Comparison of ENCODE assay signal across 20 cellular contexts in the genomic region with DNA sequence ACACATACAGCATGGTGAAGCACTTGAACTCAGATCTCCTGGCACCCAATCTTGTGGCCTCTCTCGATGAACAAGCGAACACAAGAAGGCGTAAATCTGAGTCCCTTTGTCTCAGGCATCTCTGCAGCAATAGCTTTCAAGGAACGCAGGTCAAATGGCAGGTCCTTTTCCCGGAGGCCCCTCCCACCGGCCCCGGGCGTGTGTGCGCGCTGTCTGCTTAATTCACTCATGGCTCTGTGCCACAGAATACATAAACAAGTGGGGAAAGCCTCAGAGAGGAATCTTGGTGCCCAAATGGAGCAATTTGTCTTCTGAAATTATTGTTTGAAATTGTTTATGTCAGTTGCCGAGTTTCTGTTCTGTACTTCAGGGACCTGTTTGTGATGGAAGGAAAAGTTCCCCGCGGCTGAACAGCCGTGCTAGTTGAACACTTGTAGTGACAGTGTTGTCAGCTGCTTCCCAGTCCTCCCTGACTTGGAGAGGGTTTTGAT. TPM values are rescaled to one million over a fixed set of nuclear protein-coding genes. Genes with fewer than 3 reads are reported as not detected.
A peak's percentile ranks its signal among the peaks of the same experiment; 100 is the strongest.
DNase-seq lines count a peak whose midpoint lies in the region; ATAC-seq and TF ChIP-seq lines count a peak whose summit lies in the region.
"Had no signal": no experiment of that assay in that cellular context is flagged by ENCODE, and none has a peak within 500 bp of the region (broad histone marks: within the 10 kb centered on the region; RNA-seq: fewer than 3 reads in every experiment).

No MANE protein-coding gene starts in this region.

- H3K4me3 Mint-ChIP-seq in osteocyte (ENCODE audit: unreplicated experiment), result no peak overlapping the region
- no peak overlapping the region for H3K4me3 Mint-ChIP-seq in naive thymus-derived CD8-positive, alpha-beta T cell
- no peak overlapping the region for H3K4me3 Mint-ChIP-seq in stimulated activated memory B cell treated with anti-CD40 and anti-IgM and Interleukin-4, amounts not matched to agents 10 μg/mL and 1 μg/mL and 100 μg/mL, for 72 hours
- H3K4me3 Mint-ChIP-seq: activated CD8-positive, alpha-beta T cell treated with anti-CD3 and anti-CD28 coated beads for 36 hours; activated naive CD4-positive, alpha-beta T cell treated with anti-CD3 and anti-CD28 coated beads for 36 hours; CD4-positive, alpha-beta memory T cell; IgD-negative memory B cell had no signal

- H3K4me3 ChIP-seq in AG04450 (ENCODE audit: low read depth, low read length), result peak overlapping the region; percentile 36
- peak overlapping the region in 1 of 4 donors; percentile 25 for H3K4me3 ChIP-seq in esophagus squamous epithelium
- no peak overlapping the region for H3K4me3 ChIP-seq in mucosa of descending colon

- DNase-seq in AG04450 (ENCODE audit: low read depth, low spot score), result no peak
- DNase-seq in HEK293T (ENCODE audit: extremely low spot score), result peak; percentile 22
- DNase-seq in esophagus squamous epithelium (lab: John Stamatoyannopoulos, UW), result no peak
- DNase-seq in mucosa of descending colon, result peak in 2 of 3 donors; percentile 27 to 46
- no peak for DNase-seq in osteocyte (ENCODE audit: extremely low spot score, unreplicated experiment)
- DNase-seq in naive thymus-derived CD8-positive, alpha-beta T cell, result no peak
- DNase-seq in activated naive CD4-positive, alpha-beta T cell (lab: John Stamatoyannopoulos, UW), result no peak
- DNase-seq: activated CD8-positive, alpha-beta T cell treated with anti-CD3 and anti-CD28 coated beads for 36 hours; activated naive CD4-positive, alpha-beta T cell treated with anti-CD3 and anti-CD28 coated beads for 36 hours; aorta; CD4-positive, alpha-beta memory T cell; effector CD4-positive, alpha-beta T cell; erythroblast; NCI-H2227 treated with DMSO at 0.1 percent for 48 hours; NK-92 treated with Interleukin-12 subunit alpha and Interleukin-12 subunit beta, amount 100 ng/mL, for 24 hours; stimulated activated CD4-positive, alpha-beta T cell treated with anti-CD3 and anti-CD28 coated beads, Interleukin-15, amount 100 ng/mL, for 24 hours had no signal

- H3K9me3 ChIP-seq in AG04450 (ENCODE audit: control insufficient read depth, insufficient read depth, low read length) (no peaks in the 10 kb centered on the region), esophagus squamous epithelium (no peaks in the 10 kb centered on the region), mucosa of descending colon (no peaks in the 10 kb centered on the region)
- H3K9me3 ChIP-seq: neutrophil had no signal

- H3K36me3 Mint-ChIP-seq in osteocyte (ENCODE audit: unreplicated experiment), result peaks cover 3% of the 10 kb centered on the region
- H3K36me3 Mint-ChIP-seq in naive thymus-derived CD8-positive, alpha-beta T cell, result no peaks in the 10 kb centered on the region
- H3K36me3 Mint-ChIP-seq in stimulated activated memory B cell treated with anti-CD40 and anti-IgM and Interleukin-4, amounts not matched to agents 10 μg/mL and 1 μg/mL and 100 μg/mL, for 72 hours, result no peaks in the 10 kb centered on the region
- H3K36me3 Mint-ChIP-seq: CD4-positive, alpha-beta memory T cell; IgD-negative memory B cell had no signal

- CTCF ChIA-PET in AG04450 (lab: Charles Lee) (interaction anchor here (1.7 kb wide), 1 partner anchor 62 kb away, joined by 10 read pairs; no protein-coding TSS in a partner anchor), HEK293T (lab: Yijun Ruan, JAX) (no interaction called here)

- H3K27ac Mint-ChIP-seq in osteocyte (ENCODE audit: unreplicated experiment), result no peak overlapping the region
- H3K27ac Mint-ChIP-seq in naive thymus-derived CD8-positive, alpha-beta T cell, result no peak overlapping the region
- no peak overlapping the region for H3K27ac Mint-ChIP-seq in stimulated activated memory B cell treated with anti-CD40 and anti-IgM and Interleukin-4, amounts not matched to agents 10 μg/mL and 1 μg/mL and 100 μg/mL, for 72 hours
- H3K27ac Mint-ChIP-seq: activated CD8-positive, alpha-beta T cell treated with anti-CD3 and anti-CD28 coated beads for 36 hours; activated naive CD4-positive, alpha-beta T cell treated with anti-CD3 and anti-CD28 coated beads for 36 hours; CD4-positive, alpha-beta memory T cell; IgD-negative memory B cell had no signal

- no peak for TF ChIP-seq POLR2A in esophagus squamous epithelium (IDR thresholded peaks at IDR 0.05)

- H3K4me1 ChIP-seq in esophagus squamous epithelium, result peaks cover 0 to 6% (median 0%) of the 10 kb centered on the region in 3 donors
- H3K4me1 ChIP-seq in mucosa of descending colon (ENCODE audit: low read depth), result no peaks in the 10 kb centered on the region

- no peak for TF ChIP-seq CTCF in AG04450 (IDR thresholded peaks at IDR 0.05; ENCODE audit: low read depth, low read length)
- TF ChIP-seq CTCF in esophagus squamous epithelium (IDR thresholded peaks at IDR 0.05), result no peak
- no peak for TF ChIP-seq CTCF in mucosa of descending colon (IDR thresholded peaks at IDR 0.05)
- no peak for TF ChIP-seq CTCF in osteocyte (IDR thresholded peaks at IDR 0.05)

- no peaks in the 10 kb centered on the region for H3K27me3 Mint-ChIP-seq in osteocyte (ENCODE audit: unreplicated experiment)
- H3K27me3 Mint-ChIP-seq in naive thymus-derived CD8-positive, alpha-beta T cell, result peaks cover 0 to 17% (median 2%) of the 10 kb centered on the region in 5 donors
- H3K27me3 Mint-ChIP-seq in stimulated activated memory B cell treated with anti-CD40 and anti-IgM and Interleukin-4, amounts not matched to agents 10 μg/mL and 1 μg/mL and 100 μg/mL, for 72 hours, result peaks cover 8% of the 10 kb centered on the region
- H3K27me3 Mint-ChIP-seq: CD4-positive, alpha-beta memory T cell had no signal

- H3K36me3 ChIP-seq in esophagus squamous epithelium (no peaks in the 10 kb centered on the region), mucosa of descending colon (ENCODE audit: low read depth) (no peaks in the 10 kb centered on the region)
- H3K36me3 ChIP-seq: neutrophil had no signal

- peak; percentile 40 for ATAC-seq in mucosa of descending colon
- no peak for ATAC-seq in naive thymus-derived CD8-positive, alpha-beta T cell
- no peak for ATAC-seq in stimulated activated memory B cell treated with anti-CD40 and anti-IgM and Interleukin-4, amounts not matched to agents 10 μg/mL and 1 μg/mL and 100 μg/mL, for 72 hours
- ATAC-seq: activated CD8-positive, alpha-beta T cell treated with anti-CD3 and anti-CD28 coated beads for 36 hours; left lobe of liver had no signal

- intact Hi-C loops in esophagus squamous epithelium (cut with DNase I), result no loop called here
- intact Hi-C loops in mucosa of descending colon (cut with DNase I, micrococcal nuclease), result no loop called here

- POLR2A ChIA-PET in AG04450 (lab: Yijun Ruan, JAX), result no interaction called here
- POLR2A ChIA-PET in HEK293T (lab: Yijun Ruan, JAX), result no interaction called here
- POLR2A ChIA-PET in naive thymus-derived CD8-positive, alpha-beta T cell (lab: Charles Lee), result no interaction called here

- 49 to 70% methylated on average over 13 to 14 of the region's 14 CpGs for WGBS in esophagus squamous epithelium, 2 donors

- H3K4me1 Mint-ChIP-seq in osteocyte (ENCODE audit: unreplicated experiment), result peaks cover 7% of the 10 kb centered on the region
- no peaks in the 10 kb centered on the region for H3K4me1 Mint-ChIP-seq in naive thymus-derived CD8-positive, alpha-beta T cell
- no peaks in the 10 kb centered on the region for H3K4me1 Mint-ChIP-seq in stimulated activated memory B cell treated with anti-CD40 and anti-IgM and Interleukin-4, amounts not matched to agents 10 μg/mL and 1 μg/mL and 100 μg/mL, for 72 hours
- H3K4me1 Mint-ChIP-seq: CD4-positive, alpha-beta memory T cell; IgD-negative memory B cell had no signal

- H3K27ac ChIP-seq in AG04450 (ENCODE audit: low read depth, low read length) (no peak overlapping the region), esophagus squamous epithelium (peak overlapping the region; percentile 29 to 81 (median 66))
- H3K27ac ChIP-seq: neutrophil had no signal

- H3K9me3 Mint-ChIP-seq in osteocyte (ENCODE audit: unreplicated experiment), result no peaks in the 10 kb centered on the region
- H3K9me3 Mint-ChIP-seq in naive thymus-derived CD8-positive, alpha-beta T cell, result peaks cover 0 to 7% (median 0%) of the 10 kb centered on the region in 9 donors
- no peaks in the 10 kb centered on the region for H3K9me3 Mint-ChIP-seq in stimulated activated memory B cell treated with anti-CD40 and anti-IgM and Interleukin-4, amounts not matched to agents 10 μg/mL and 1 μg/mL and 100 μg/mL, for 72 hours
- H3K9me3 Mint-ChIP-seq: activated CD8-positive, alpha-beta T cell treated with anti-CD3 and anti-CD28 coated beads for 36 hours; activated naive CD4-positive, alpha-beta T cell treated with anti-CD3 and anti-CD28 coated beads for 36 hours had no signal

- no peaks in the 10 kb centered on the region for H3K27me3 ChIP-seq in AG04450 (ENCODE audit: control insufficient read depth, insufficient read depth, low read length)
- peaks cover 0 to 8% (median 0%) of the 10 kb centered on the region in 4 donors for H3K27me3 ChIP-seq in esophagus squamous epithelium
- H3K27me3 ChIP-seq: neutrophil had no signal

TF ChIP-seq in HEK293T, 16 proteins besides CTCF, POLR2A, EP300 and RAD21:
- TF ChIP-seq SP1 (IDR thresholded peaks at IDR 0.05) (no peak), BHLHE40 (IDR thresholded peaks at IDR 0.05; ENCODE audit: borderline replicate concordance) (no peak), ARNT (IDR thresholded peaks at IDR 0.05) (no peak), NFRKB (IDR thresholded peaks at IDR 0.05) (no peak)
TF ChIP-seq in HEK293T: peak in this region for 0.

RNA-seq across cellular contexts. Expression of gene MYOCD, which starts 14.8 kb away (rescaled TPM):
- polyA plus RNA-seq in AG04450 (2011; rRNA removed), result 17.5 and 19.0 TPM in 2 replicates
- 38.7 and 45.3 TPM in 2 replicates for polyA minus RNA-seq in AG04450 (2011; rRNA and poly(A)+ RNA removed)
- 10 to 100 TPM in 2 of 4 donors, 1 to 10 TPM in 2; 2.3 to 27.5 (median 7.8) TPM for total RNA-seq in esophagus squamous epithelium
- 100 to 1,000 TPM in 1 of 3 donors, 1 to 10 TPM in 2; 2.8 to 136 (median 9.4) TPM for total RNA-seq in mucosa of descending colon
- 13.7 and 17.0 TPM in 2 replicates for total RNA-seq in osteocyte
- not detected for total RNA-seq in naive thymus-derived CD8-positive, alpha-beta T cell
- polyA plus RNA-seq in naive thymus-derived CD8-positive, alpha-beta T cell, result not detected
- total RNA-seq: activated CD8-positive, alpha-beta T cell treated with anti-CD3 and anti-CD28 coated beads for 36 hours; activated naive CD4-positive, alpha-beta T cell treated with anti-CD3 and anti-CD28 coated beads for 36 hours; CD4-positive, alpha-beta memory T cell had no signal
- polyA plus RNA-seq: CD4-positive, alpha-beta memory T cell; IgD-negative memory B cell had no signal

Comparison
In these comparisons a context has a peak if more than half of its experiments do, and no peak if none do; other contexts are left out.
1. DNase-seq: peak in HEK293T (single experiment) and mucosa of descending colon (2 of 3); none in AG04450 (single experiment), esophagus squamous epithelium (single experiment), osteocyte (single experiment), naive thymus-derived CD8-positive, alpha-beta T cell (0 of 10) and activated naive CD4-positive, alpha-beta T cell (0 of 4).